ENCODE assay signal across 28 cellular contexts in genomic region chr9:10079284-10079964, GRCh38.
DNase-seq lines count a peak whose midpoint lies in the region; ATAC-seq, FAIRE-seq and TF ChIP-seq lines count a peak whose summit lies in the region.
"Had no signal": no experiment of that assay in that cellular context is flagged by ENCODE, and none has a peak within 500 bp of the region (broad histone marks: within the 10 kb centered on the region; RNA-seq: fewer than 3 reads in every experiment).

No MANE protein-coding gene starts in this region.

- H3K4ac ChIP-seq in H9 (ENCODE audit: low read depth, low read length) = no peak overlapping the region
- no peak overlapping the region for H3K4ac ChIP-seq in H1 (replicated peaks; ENCODE audit: insufficient read length, low read depth, low read length)

- H3K4me3 ChIP-seq in H1 (ENCODE audit: extremely low read depth in 1 of 4, insufficient read depth in 2 of 4, low read depth in 3 of 4, low read length in 4 of 4) = no peak overlapping the region
- H3K4me3 ChIP-seq: dorsolateral prefrontal cortex, ovary, tibial nerve had no signal

- H2BK12ac ChIP-seq in H9 (ENCODE audit: insufficient read length, low read depth, low read length) = no peak overlapping the region
- H2BK12ac ChIP-seq in H1 (ENCODE audit: low read depth, low read length) = no peak overlapping the region

- TF ChIP-seq EP300 in H1 (IDR thresholded peaks at IDR 0.05; ENCODE audit: borderline replicate concordance in 1 of 2, low read depth in 2 of 2, low read length in 2 of 2) = no peak

- no peak for TF ChIP-seq POLR2A in H1 (IDR thresholded peaks at IDR 0.05; ENCODE audit: control extremely low read depth in 1 of 2, low read depth in 2 of 2, low read length in 2 of 2)

- no peak for FAIRE-seq in H1 (lab: Jason Lieb, UNC)
- FAIRE-seq: astrocyte, GM19239 had no signal

- H3K79me2 ChIP-seq in H9 (ENCODE audit: insufficient read depth, low read length) = no peaks in the 10 kb centered on the region
- no peaks in the 10 kb centered on the region for H3K79me2 ChIP-seq in H1 (ENCODE audit: control insufficient read depth in 1 of 2, insufficient read depth in 2 of 2, low read length in 2 of 2)

- no peaks in the 10 kb centered on the region for H3K36me3 ChIP-seq in H1 (ENCODE audit: control insufficient read depth in 2 of 4, insufficient read depth in 4 of 4, low read length in 3 of 4)
- H3K36me3 ChIP-seq: ovary, tibial nerve, WERI-Rb-1 had no signal

- H3K4me1 Mint-ChIP-seq in H9 (peaks cover 14 to 17% of the 10 kb centered on the region in 2 experiments), immature natural killer cell (no peaks in the 10 kb centered on the region)
- H3K4me1 Mint-ChIP-seq: IgD-negative memory B cell; naive B cell; stimulated activated naive CD8-positive, alpha-beta T cell treated with anti-CD3 and anti-CD28 coated beads, Interleukin-15, amount 100 ng/mL, for 72 hours had no signal

- no peak overlapping the region for H4K5ac ChIP-seq in H9 (ENCODE audit: insufficient read length, low read depth, low read length)
- H4K5ac ChIP-seq in H1 (ENCODE audit: insufficient read length, low read depth, low read length) = no peak overlapping the region

- H3K27ac Mint-ChIP-seq in H9 (no peak overlapping the region; a peak in 1 of 7 replicates), immature natural killer cell (no peak overlapping the region)
- H3K27ac Mint-ChIP-seq: activated naive CD8-positive, alpha-beta T cell; activated T-helper 2 cell treated with anti-CD3 and anti-CD28 coated beads, Interferon-gamma antibody, Interleukin-2, Interleukin-4, amounts not matched to agents 10 μg/mL and 5 μg/mL and 100 μg/mL, durations not matched to agents 14 hours and 24 hours and 36 hours; HFFc6; IgD-negative memory B cell; naive B cell; stimulated activated naive CD8-positive, alpha-beta T cell treated with anti-CD3 and anti-CD28 coated beads, Interleukin-15, amount 100 ng/mL, for 72 hours had no signal

- H3K56ac ChIP-seq in H9 (ENCODE audit: insufficient read length, low read depth, low read length) = no peak overlapping the region
- no peak overlapping the region for H3K56ac ChIP-seq in H1 (replicated peaks; ENCODE audit: insufficient read length, low read depth, low read length)

- no peak overlapping the region for H4K91ac ChIP-seq in H9 (ENCODE audit: insufficient read length, low read depth, low read length)
- H4K91ac ChIP-seq in H1 (replicated peaks; ENCODE audit: insufficient read length, low read length) = no peak overlapping the region

- ATAC-seq in GM19324 (IDR thresholded peaks at IDR 0.05; ENCODE audit: low FRiP score, unreplicated experiment) = peak; percentile 31
- peak; percentile 63 for ATAC-seq in HG03097 (IDR thresholded peaks at IDR 0.05; ENCODE audit: low FRiP score, unreplicated experiment)
- ATAC-seq: SK-N-SH treated with all-trans-retinoic acid at 6 μM for 48 hours; stimulated activated naive CD8-positive, alpha-beta T cell treated with anti-CD3 and anti-CD28 coated beads, Interleukin-15, amount 100 ng/mL, for 72 hours had no signal

- H3K9me3 Mint-ChIP-seq in H9 = no peaks in the 10 kb centered on the region
- H3K9me3 Mint-ChIP-seq in immature natural killer cell = peaks cover 7 to 58% (median 12%) of the 10 kb centered on the region in 6 donors
- H3K9me3 Mint-ChIP-seq: IgD-negative memory B cell, naive B cell had no signal

- H3K18ac ChIP-seq in H9 (ENCODE audit: insufficient read length, low read depth, low read length) (no peak overlapping the region), H1 (ENCODE audit: extremely low read depth, low read length) (no peak overlapping the region)

- POLR2A ChIA-PET in H1 (lab: Charles Lee; ENCODE audit: partially characterized antibody) = no interaction called here

- H4K20me1 ChIP-seq in H9 (ENCODE audit: control insufficient read depth, insufficient read depth, insufficient read length) = no peaks in the 10 kb centered on the region
- no peaks in the 10 kb centered on the region for H4K20me1 ChIP-seq in H1 (replicated peaks in 1 of 2; ENCODE audit: control insufficient read depth in 1 of 2, insufficient read depth in 2 of 2, low read length in 2 of 2)

- H3K14ac ChIP-seq in H9 (ENCODE audit: insufficient read depth, low read length) (no peak overlapping the region), H1 (ENCODE audit: insufficient read length) (no peak overlapping the region)

- H2BK15ac ChIP-seq in H9 (ENCODE audit: low read depth, low read length) (no peak overlapping the region), H1 (ENCODE audit: low read length) (no peak overlapping the region)

- no peak overlapping the region for H2BK5ac ChIP-seq in H9 (ENCODE audit: insufficient read length, low read length)
- no peak overlapping the region for H2BK5ac ChIP-seq in H1 (ENCODE audit: low read depth, low read length)

- H3K9me3 ChIP-seq in H9 (ENCODE audit: control insufficient read depth, low read depth, low read length) = no peaks in the 10 kb centered on the region
- H3K9me3 ChIP-seq in H1 (ENCODE audit: insufficient read depth in 2 of 2, low read depth in 1 of 2, low read length in 1 of 2) = no peaks in the 10 kb centered on the region
- H3K9me3 ChIP-seq: ovary, tibial nerve had no signal

- H3K27ac ChIP-seq in H9 (ENCODE audit: insufficient read length, low read depth, low read length) (no peak overlapping the region), H1 (ENCODE audit: low read depth, low read length) (no peak overlapping the region)
- H3K27ac ChIP-seq: ovary, tibial nerve, WERI-Rb-1 had no signal

- H2AFZ ChIP-seq in H9 (ENCODE audit: low read length) (peak overlapping the region; percentile 9), H1 (ENCODE audit: low read length) (peak overlapping the region; percentile 78; the same call in 1 of the 2 replicates)

- H3K9ac ChIP-seq in H9 (ENCODE audit: extremely low read depth, insufficient read length, low read length) (no peak overlapping the region), H1 (replicated peaks in 1 of 4; ENCODE audit: extremely low read depth in 1 of 4, low read depth in 3 of 4, low read length in 3 of 4) (no peak overlapping the region)

- H3K4me3 Mint-ChIP-seq in H9 = no peak overlapping the region
- H3K4me3 Mint-ChIP-seq in immature natural killer cell = no peak overlapping the region
- H3K4me3 Mint-ChIP-seq: activated naive CD8-positive, alpha-beta T cell; HFFc6; IgD-negative memory B cell; naive B cell; stimulated activated naive CD8-positive, alpha-beta T cell treated with anti-CD3 and anti-CD28 coated beads, Interleukin-15, amount 100 ng/mL, for 72 hours had no signal

- no peaks in the 10 kb centered on the region for H3K79me1 ChIP-seq in H9 (ENCODE audit: insufficient read depth, low read depth, low read length, poor library complexity, severe bottlenecking)
- H3K79me1 ChIP-seq in H1 (ENCODE audit: low read depth, low read length) = no peaks in the 10 kb centered on the region

- no peak overlapping the region for H3K4me2 ChIP-seq in H9 (ENCODE audit: insufficient read depth, insufficient read length, low read length)
- H3K4me2 ChIP-seq in H1 (ENCODE audit: insufficient read depth in 1 of 2, low read depth in 2 of 2, low read length in 2 of 2) = peak overlapping the region; percentile 6 to 17; a peak in 2 of 4 replicates

- DNase-seq in H9 = no peak
- no peak for DNase-seq in H1 (ENCODE audit: low read depth in 1 of 2, low spot score in 2 of 2)
- no peak for DNase-seq in immature natural killer cell
- DNase-seq in nucleus accumbens (lab: John Stamatoyannopoulos, UW) = no peak
- no peak for DNase-seq in stimulated activated CD8-positive, alpha-beta memory T cell treated with anti-CD3 and anti-CD28 coated beads, Interleukin-4, amount 100 ng/mL, for 48 hours
- no peak for DNase-seq in T-helper 1 cell
- DNase-seq: activated CD8-positive, alpha-beta memory T cell treated with anti-CD3 and anti-CD28 coated beads, Interleukin-2, amount 50 U/mL, for 48 hours; central memory CD4-positive, alpha-beta T cell; DMS 273 treated with DMSO at 0.1 percent for 48 hours; dorsolateral prefrontal cortex; head of caudate nucleus; HFFc6; naive B cell; NCI-H1105 treated with DMSO at 0.1 percent for 48 hours; NCI-H82; ovary; stimulated activated CD4-positive, alpha-beta T cell treated with anti-CD3 and anti-CD28 coated beads, Interleukin-4, amount 100 ng/mL, for 24 hours; stimulated activated naive CD8-positive, alpha-beta T cell treated with anti-CD3 and anti-CD28 coated beads, Interleukin-15, amount 100 ng/mL, for 72 hours; WERI-Rb-1 had no signal

- H3K27me3 ChIP-seq in H9 (ENCODE audit: insufficient read depth, low read length) (no peaks in the 10 kb centered on the region), H1 (replicated peaks in 1 of 4; ENCODE audit: control insufficient read depth in 3 of 4, extremely low read depth in 1 of 4, insufficient read depth in 3 of 4, low read length in 3 of 4) (no peaks in the 10 kb centered on the region)
- H3K27me3 ChIP-seq: dorsolateral prefrontal cortex, ovary, tibial nerve had no signal

- H3K36me3 Mint-ChIP-seq in H9 (ENCODE audit: insufficient read depth in 1 of 3, low read depth in 3 of 3) (no peaks in the 10 kb centered on the region), immature natural killer cell (no peaks in the 10 kb centered on the region)
- H3K36me3 Mint-ChIP-seq: activated naive CD8-positive, alpha-beta T cell; IgD-negative memory B cell; naive B cell had no signal

- H2BK20ac ChIP-seq in H9 (ENCODE audit: low read depth, low read length, poor library complexity, severe bottlenecking) = no peak overlapping the region
- no peak overlapping the region for H2BK20ac ChIP-seq in H1 (ENCODE audit: low read length)

- no CpG with 5 or more reads among the region's 7 CpGs for WGBS in H9 (ENCODE audit: extremely low coverage, insufficient read length, low lambda C conversion rate)
- WGBS in H1 (ENCODE audit: extremely low coverage in 1 of 2, insufficient coverage in 1 of 2, insufficient read length in 1 of 2, insufficient replicate concordance in 2 of 2, low coverage in 1 of 2, low lambda C conversion rate in 2 of 2, missing lambda C conversion rate in 1 of 2), 2 experiments = 70% methylated on average over 7 of the region's 7 CpGs; no CpG with 5 or more reads in 1 of the 2 experiments

- H3T11ph ChIP-seq in H9 (ENCODE audit: low read length) = no peak overlapping the region

- H3K23ac ChIP-seq in H9 (ENCODE audit: insufficient read length, low read depth, low read length) (no peak overlapping the region), H1 (ENCODE audit: insufficient read length) (no peak overlapping the region)

- H3K23me2 ChIP-seq in H9 (ENCODE audit: insufficient read length, low read depth, low read length, poor library complexity, severe bottlenecking) = no peaks in the 10 kb centered on the region
- H3K23me2 ChIP-seq in H1 (ENCODE audit: low read depth, low read length) = no peaks in the 10 kb centered on the region

- H4K8ac ChIP-seq in H9 (replicated peaks; ENCODE audit: insufficient read length, low read depth, low read length) = no peak overlapping the region
- H4K8ac ChIP-seq in H1 (ENCODE audit: extremely low read depth, insufficient read depth, low read length) = no peak overlapping the region

- CTCF ChIA-PET in H1 (lab: Charles Lee; ENCODE audit: partially characterized antibody) = interaction anchor here (0.6 to 1.5 kb wide), 4 partner anchors 22 to 190 kb away, joined by 3 read pairs; no protein-coding TSS in a partner anchor

- no peak for TF ChIP-seq RAD21 in H1 (IDR thresholded peaks at IDR 0.05 in 1 of 2, conservative IDR thresholded peaks at IDR 0.05 in 1 of 2; ENCODE audit: low read depth in 2 of 2, low read length in 2 of 2)

- H3K27me3 Mint-ChIP-seq in H9 (ENCODE audit: low read depth) = no peaks in the 10 kb centered on the region; the same call in 1 of the 2 replicates
- H3K27me3 Mint-ChIP-seq in immature natural killer cell (ENCODE audit: low read depth in 3 of 3) = peaks cover 0 to 1% (median 0%) of the 10 kb centered on the region in 3 donors
- H3K27me3 Mint-ChIP-seq: activated naive CD8-positive, alpha-beta T cell; IgD-negative memory B cell; stimulated activated naive CD8-positive, alpha-beta T cell treated with anti-CD3 and anti-CD28 coated beads, Interleukin-15, amount 100 ng/mL, for 72 hours had no signal

- H2AK5ac ChIP-seq in H9 (ENCODE audit: insufficient read length, low read length) = no peak overlapping the region
- no peak overlapping the region for H2AK5ac ChIP-seq in H1 (ENCODE audit: low read depth, low read length)

- no peak overlapping the region for H2BK120ac ChIP-seq in H9 (ENCODE audit: low read depth, low read length, poor library complexity, severe bottlenecking)
- H2BK120ac ChIP-seq in H1 (replicated peaks; ENCODE audit: low read depth, low read length) = no peak overlapping the region

- H3K4me1 ChIP-seq in H9 (ENCODE audit: insufficient read depth, low read length) (0 out of 2 replicates have a peak, but pooled peaks cover 2% of the 10 kb centered on the region), H1 (replicated peaks in 1 of 4; ENCODE audit: control insufficient read depth in 3 of 4, insufficient read depth in 4 of 4, low read length in 3 of 4) (peaks cover 0 to 4% (median 1%) of the 10 kb centered on the region in 4 experiments; a peak in 2 of 7 replicates)
- H3K4me1 ChIP-seq: tibial nerve had no signal

- TF ChIP-seq CTCF in H9 (conservative IDR thresholded peaks at IDR 0.05) (no peak), H1 (IDR thresholded peaks at IDR 0.05; ENCODE audit: control extremely low read depth in 1 of 3, insufficient read depth in 1 of 3, low read depth in 1 of 3, low read length in 3 of 3) (no peak)
